Comparison of ENCODE assay signal across 11 cellular contexts in the genomic region with DNA sequence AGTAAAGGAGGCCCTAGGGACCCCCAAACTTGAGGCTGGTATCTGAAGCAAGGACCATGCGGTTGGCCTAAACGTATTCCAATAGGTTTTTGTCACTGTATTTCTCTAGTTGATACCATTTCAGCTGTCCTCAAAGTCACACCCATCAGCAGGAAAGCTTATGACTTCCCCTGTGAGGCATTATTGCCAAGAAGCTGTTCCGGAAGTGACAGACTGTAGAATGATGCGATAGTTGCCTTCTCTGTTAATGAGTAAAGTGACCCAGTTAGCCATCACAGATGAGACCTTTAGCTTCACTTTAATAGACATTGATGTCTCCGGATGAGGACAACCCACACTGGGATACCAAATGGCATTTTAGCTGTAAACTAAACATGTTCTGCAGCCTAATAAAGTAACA.
"Had no signal": no experiment of that assay in that cellular context is flagged by ENCODE, and none has a peak within 500 bp of the region (broad histone marks: within the 10 kb centered on the region; RNA-seq: fewer than 3 reads in every experiment).

No MANE protein-coding gene starts in this region.

- H3K36me3 ChIP-seq: adrenal gland, transverse colon had no signal

- H3K4me3 ChIP-seq: adrenal gland, transverse colon had no signal

- H3K9me3 ChIP-seq: transverse colon had no signal

- DNase-seq: activated B cell treated with CpG ODN at 0.5 μM for 24 hours; activated CD4-positive, alpha-beta T cell treated with anti-CD3 and anti-CD28 coated beads, Interleukin-2, amount 10 ng/mL, durations not matched to agents 24 days and 14 days; activated naive CD4-positive, alpha-beta T cell treated with anti-CD3 and anti-CD28 coated beads, Interleukin-2, amount 10 ng/mL, durations not matched to agents 7 days and 5 days; central memory CD4-positive, alpha-beta T cell; foreskin melanocyte; kidney; right cardiac atrium; stimulated activated naive B cell treated with anti-CD40 and anti-IgM and Interleukin-4, amounts not matched to agents 10 μg/mL and 1 μg/mL and 100 μg/mL, for 72 hours; T-helper 2 cell; transverse colon had no signal

- H3K27ac ChIP-seq: transverse colon had no signal

- ATAC-seq: stimulated activated naive B cell treated with anti-CD40 and anti-IgM and Interleukin-4, amounts not matched to agents 10 μg/mL and 1 μg/mL and 100 μg/mL, for 72 hours had no signal

- H3K4me1 ChIP-seq: transverse colon had no signal

- H3K27me3 ChIP-seq: adrenal gland, transverse colon had no signal
